Comparison of ENCODE assay signal across 2 cellular contexts in genomic region chr10:78445308-78445707, GRCh38.
A peak's percentile ranks its signal among the peaks of the same experiment; 100 is the strongest.
TF ChIP-seq lines count a peak whose summit lies in the region.

No MANE protein-coding gene starts in this region.

TF ChIP-seq in liver, 16 proteins besides CTCF, POLR2A, EP300 and RAD21:
- TF ChIP-seq REST (IDR thresholded peaks at IDR 0.05) (peak; percentile 14), YY1 (IDR thresholded peaks at IDR 0.05) (no peak)

TF ChIP-seq in HepG2, 621 proteins besides CTCF, POLR2A, EP300 and RAD21 (continued from another document):
- TF ChIP-seq ARID3A (IDR thresholded peaks at IDR 0.05; ENCODE audit: low read depth, low read length) = no peak
- TF ChIP-seq PRDM4 (CRISPR knock-in tag; IDR thresholded peaks at IDR 0.05; ENCODE audit: borderline replicate concordance) = no peak
- no peak for TF ChIP-seq ZKSCAN1 (IDR thresholded peaks at IDR 0.05; ENCODE audit: low read length)
- TF ChIP-seq PLRG1 (conservative IDR thresholded peaks at IDR 0.05) = no peak
- TF ChIP-seq ZNF281 (CRISPR knock-in tag; IDR thresholded peaks at IDR 0.05; ENCODE audit: borderline replicate concordance) = no peak
